24 cellular contexts compared by ENCODE assay signal in genomic region chr16:50984688-50985087, GRCh38.
DNase-seq lines count a peak whose midpoint lies in the region; ATAC-seq, FAIRE-seq and TF ChIP-seq lines count a peak whose summit lies in the region.
"Had no signal": no experiment of that assay in that cellular context is flagged by ENCODE, and none has a peak within 500 bp of the region (broad histone marks: within the 10 kb centered on the region; RNA-seq: fewer than 3 reads in every experiment).

No MANE protein-coding gene starts in this region.

- H4K8ac ChIP-seq in IMR-90 (ENCODE audit: low read depth in 2 of 2, low read length in 2 of 2) (no peak overlapping the region), neuronal stem cell (ENCODE audit: low read depth, low read length) (no peak overlapping the region)

- no peak overlapping the region for H3K56ac ChIP-seq in IMR-90 (ENCODE audit: extremely low read depth, insufficient read depth, low read length)

- H3K79me1 ChIP-seq in IMR-90 (ENCODE audit: low read depth in 1 of 2, low read length in 2 of 2) (no peaks in the 10 kb centered on the region), neuronal stem cell (ENCODE audit: low read depth, low read length) (no peaks in the 10 kb centered on the region)

- TF ChIP-seq RAD21 in IMR-90 (IDR thresholded peaks at IDR 0.05; ENCODE audit: low read length) (no peak), K562 (CRISPR knock-in tag; conservative IDR thresholded peaks at IDR 0.05 in 1 of 2, IDR thresholded peaks at IDR 0.05 in 1 of 2) (no peak)

- H3K36me3 ChIP-seq in IMR-90 (ENCODE audit: control insufficient read depth, insufficient read depth, low read length) (no peaks in the 10 kb centered on the region), K562 (ENCODE audit: control insufficient read depth, insufficient read depth, low read length) (no peaks in the 10 kb centered on the region), neuronal stem cell (replicated peaks in 1 of 2; ENCODE audit: control insufficient read depth in 2 of 2, insufficient read depth in 2 of 2, low read length in 2 of 2) (no peaks in the 10 kb centered on the region)
- H3K36me3 ChIP-seq: BE2C, BLaER1 had no signal

- H2BK20ac ChIP-seq in IMR-90 (ENCODE audit: low read depth, low read length) = no peak overlapping the region

- H2BK120ac ChIP-seq in IMR-90 (ENCODE audit: low read depth, low read length) (no peak overlapping the region), neuronal stem cell (ENCODE audit: low read depth, low read length) (no peak overlapping the region)

- H4K91ac ChIP-seq in IMR-90 (ENCODE audit: insufficient read depth, low read depth, low read length) (no peak overlapping the region), neuronal stem cell (ENCODE audit: low read depth, low read length, poor library complexity) (no peak overlapping the region)

- DNase-seq in IMR-90 = no peak
- no peak for DNase-seq in K562 (ENCODE audit: extremely low read depth in 1 of 4, low spot score in 3 of 4)
- no peak for DNase-seq in neuronal stem cell (ENCODE audit: low spot score)
- no peak for DNase-seq in GM03348 (ENCODE audit: low spot score)
- DNase-seq: 8988T; ACHN; BE2C; C1 segment of cervical spinal cord; CD4-positive, alpha-beta memory T cell; CD4-positive, CD25-positive, alpha-beta regulatory T cell; CD8-positive, alpha-beta memory T cell; COR-L47; DMS 273 treated with DMSO at 0.1 percent for 48 hours; DMS153; DMS53; DMS79; DND-41; EL; GDM1 had no signal

- POLR2A ChIA-PET in IMR-90 (lab: Charles Lee; ENCODE audit: unreplicated experiment) (no interaction called here), K562 (lab: Yijun Ruan, JAX) (no interaction called here)

- no peaks in the 10 kb centered on the region for H3K4me1 ChIP-seq in IMR-90 (ENCODE audit: control insufficient read depth, insufficient read depth, low read length)
- no peaks in the 10 kb centered on the region for H3K4me1 ChIP-seq in K562 (replicated peaks in 1 of 2; ENCODE audit: control insufficient read depth in 2 of 2, insufficient read depth in 2 of 2, low read length in 2 of 2)
- no peaks in the 10 kb centered on the region for H3K4me1 ChIP-seq in neuronal stem cell (ENCODE audit: control insufficient read depth in 2 of 2, insufficient read depth in 1 of 2, low read depth in 1 of 2, low read length in 2 of 2)
- H3K4me1 ChIP-seq: BE2C had no signal

- WGBS in IMR-90 (ENCODE audit: extremely low coverage in 2 of 2, insufficient read length in 1 of 2), 2 experiments = no CpG with 5 or more reads among the region's 6 CpGs
- 2% methylated on average over 5 of the region's 6 CpGs for WGBS in K562 (ENCODE audit: insufficient coverage, low coverage, missing lambda C conversion rate)
- no CpG with 5 or more reads among the region's 6 CpGs for WGBS in neuronal stem cell (ENCODE audit: extremely low coverage in 2 of 2, insufficient read length in 2 of 2, insufficient replicate concordance in 1 of 2), 2 donors

- BruUV-seq in IMR-90 (replicated peaks; lab: Mats Ljungman, UMichigan) (no TSS peak), K562 (replicated peaks; lab: Mats Ljungman, UMichigan) (no TSS peak)

- in situ Hi-C loops in IMR-90 (cut with MboI; ENCODE audit: low sequenced_read_pairs) = no loop called here
- in situ Hi-C loops in K562 (cut with MboI) = no loop called here

- FAIRE-seq in K562 (lab: Jason Lieb, UNC) = no peak
- FAIRE-seq: A204.1, GM12891, GM19239 had no signal

- H4K20me1 ChIP-seq in IMR-90 (ENCODE audit: insufficient read depth, low read length) (no peaks in the 10 kb centered on the region), K562 (replicated peaks; ENCODE audit: control insufficient read depth, insufficient read depth, low read length) (no peaks in the 10 kb centered on the region)
- H4K20me1 ChIP-seq: BLaER1 had no signal

- ATAC-seq in IMR-90 (ENCODE audit: low read depth) (no peak), K562 (no peak), HG03139 (IDR thresholded peaks at IDR 0.05; ENCODE audit: unreplicated experiment) (no peak)

- H2AFZ ChIP-seq in IMR-90 (replicated peaks; ENCODE audit: low read length, poor library complexity) (no peak overlapping the region), K562 (ENCODE audit: low read depth, low read length) (no peak overlapping the region), neuronal stem cell (ENCODE audit: low read length) (no peak overlapping the region)

- H3K27me3 ChIP-seq in IMR-90 (ENCODE audit: control insufficient read depth, insufficient read depth, low read length) (no peaks in the 10 kb centered on the region), K562 (ENCODE audit: control insufficient read depth in 2 of 2, insufficient read depth in 2 of 2, low read length in 2 of 2) (no peaks in the 10 kb centered on the region), neuronal stem cell (ENCODE audit: control insufficient read depth in 3 of 3, insufficient read depth in 3 of 3, low read depth in 1 of 3, low read length in 3 of 3) (no peaks in the 10 kb centered on the region)
- H3K27me3 ChIP-seq: BE2C, BLaER1 had no signal

- H2BK15ac ChIP-seq in IMR-90 (ENCODE audit: low read depth, low read length) = no peak overlapping the region
- no peak overlapping the region for H2BK15ac ChIP-seq in neuronal stem cell (ENCODE audit: low read length)

- H3K27ac ChIP-seq in IMR-90 (ENCODE audit: insufficient read depth, low read length) (no peak overlapping the region), K562 (ENCODE audit: extremely low read depth, low read depth, low read length) (no peak overlapping the region), neuronal stem cell (replicated peaks; ENCODE audit: low read length) (no peak overlapping the region)
- H3K27ac ChIP-seq: BLaER1 had no signal

- no peak overlapping the region for H2AK9ac ChIP-seq in IMR-90 (replicated peaks; ENCODE audit: low read depth, low read length, poor library complexity)

- TF ChIP-seq EP300 in K562 (IDR thresholded peaks at IDR 0.05; ENCODE audit: low read length) = no peak

- H3K4me2 ChIP-seq in IMR-90 (ENCODE audit: low read depth, low read length) (no peak overlapping the region), K562 (ENCODE audit: insufficient read depth, low read length) (no peak overlapping the region), neuronal stem cell (ENCODE audit: insufficient read depth, low read length, poor library complexity, severe bottlenecking) (no peak overlapping the region)
- H3K4me2 ChIP-seq: BLaER1 had no signal

- TF ChIP-seq CTCF in IMR-90 (conservative IDR thresholded peaks at IDR 0.05; ENCODE audit: low read depth, low read length) = no peak
- no peak for TF ChIP-seq CTCF in K562 (IDR thresholded peaks at IDR 0.05 in 2 of 3, conservative IDR thresholded peaks at IDR 0.05 in 1 of 3; ENCODE audit: insufficient read depth in 2 of 3, low read depth in 1 of 3, low read length in 3 of 3)

- H3K4me3 ChIP-seq in IMR-90 (ENCODE audit: insufficient read depth, low read depth, low read length) (no peak overlapping the region), K562 (no peak overlapping the region), neuronal stem cell (ENCODE audit: low read length in 2 of 2) (no peak overlapping the region)
- H3K4me3 ChIP-seq: BLaER1 had no signal

- H3K18ac ChIP-seq in IMR-90 (ENCODE audit: low read depth, low read length) = no peak overlapping the region
- H3K18ac ChIP-seq in neuronal stem cell (ENCODE audit: low read length) = no peak overlapping the region

- no peak overlapping the region for H3K9ac ChIP-seq in IMR-90 (ENCODE audit: low read depth, low read length)
- H3K9ac ChIP-seq in K562 (ENCODE audit: insufficient read depth in 1 of 2, low read depth in 2 of 2, low read length in 2 of 2) = no peak overlapping the region
- H3K9ac ChIP-seq in neuronal stem cell (ENCODE audit: low read depth, low read length, poor library complexity) = no peak overlapping the region
- H3K9ac ChIP-seq: BLaER1 had no signal

- CTCF ChIA-PET in IMR-90 (lab: Yijun Ruan, JAX) (interaction anchor here (0.6 kb wide), 1 partner anchor 11 kb away, joined by 4 read pairs; no protein-coding TSS in a partner anchor), K562 (lab: Yijun Ruan, JAX; ENCODE audit: low intra/inter-chr PET ratio) (no interaction called here)

- no peaks in the 10 kb centered on the region for H3K79me2 ChIP-seq in K562 (ENCODE audit: control insufficient read depth, insufficient read depth, low read length)

- no peak overlapping the region for H2BK12ac ChIP-seq in neuronal stem cell (ENCODE audit: low read length)

- H2AK5ac ChIP-seq in IMR-90 (ENCODE audit: low read depth, low read length) (no peak overlapping the region), neuronal stem cell (ENCODE audit: low read depth, low read length) (no peak overlapping the region)

- no peak overlapping the region for H3K4ac ChIP-seq in IMR-90 (ENCODE audit: low read depth, low read length)
- H3K4ac ChIP-seq in neuronal stem cell (ENCODE audit: low read length) = no peak overlapping the region

- intact Hi-C loops in IMR-90 (cut with micrococcal nuclease) (no loop called here), K562 (cut with micrococcal nuclease) (no loop called here)

- H3K23ac ChIP-seq in IMR-90 (ENCODE audit: low read depth, low read length) (no peak overlapping the region), neuronal stem cell (ENCODE audit: low read depth, low read length, poor library complexity) (no peak overlapping the region)

- no peak overlapping the region for H4K5ac ChIP-seq in IMR-90 (ENCODE audit: low read depth, low read length)

- H3K9me1 ChIP-seq in IMR-90 (ENCODE audit: insufficient read depth, low read length) (no peaks in the 10 kb centered on the region), K562 (ENCODE audit: control insufficient read depth, insufficient read depth, low read length) (no peaks in the 10 kb centered on the region)

- dilution Hi-C loops in IMR-90 (cut with HindIII; ENCODE audit: low sequenced_read_pairs, unreplicated experiment) = no loop called here

- H3K9me3 ChIP-seq in IMR-90 (ENCODE audit: control insufficient read depth, insufficient read depth, low read length) = no peaks in the 10 kb centered on the region; the same call in 1 of the 2 replicates
- 0 out of 2 replicates have a peak, but pooled peaks cover 2% of the 10 kb centered on the region for H3K9me3 ChIP-seq in K562 (replicated peaks; ENCODE audit: control insufficient read depth, insufficient read depth, low read depth, low read length)
- peaks cover 0 to 3% of the 10 kb centered on the region in 2 donors for H3K9me3 ChIP-seq in neuronal stem cell (replicated peaks in 1 of 2; ENCODE audit: control insufficient read depth in 2 of 2, insufficient read depth in 1 of 2, low read depth in 1 of 2, low read length in 2 of 2)
- H3K9me3 ChIP-seq: BE2C had no signal

- TF ChIP-seq POLR2A in IMR-90 (IDR thresholded peaks at IDR 0.05; ENCODE audit: low read depth, low read length) (no peak), K562 (conservative IDR thresholded peaks at IDR 0.05) (no peak)

- H3K14ac ChIP-seq in IMR-90 (replicated peaks; ENCODE audit: low read depth, low read length) (no peak overlapping the region), neuronal stem cell (ENCODE audit: low read length) (peak overlapping the region; percentile 11)

- H2BK5ac ChIP-seq in IMR-90 (ENCODE audit: low read depth, low read length, poor library complexity, severe bottlenecking) (no peak overlapping the region), neuronal stem cell (ENCODE audit: low read length) (no peak overlapping the region)

TF ChIP-seq in IMR-90, 13 proteins besides CTCF, POLR2A, EP300 and RAD21 (continues in another document):
- peak; percentile 34; the same call in 1 of the 2 replicates for TF ChIP-seq CEBPB (IDR thresholded peaks at IDR 0.05; ENCODE audit: low read depth, low read length)

TF ChIP-seq in K562, 482 proteins besides CTCF, POLR2A, EP300 and RAD21 (continues in another document):
- no peak for TF ChIP-seq CBX3 (IDR thresholded peaks at IDR 0.05; ENCODE audit: borderline replicate concordance in 1 of 2, low read length in 2 of 2)
